ENCODE assay signal across 13 cellular contexts in genomic region chr9:115006660-115007059, GRCh38.
DNase-seq lines count a peak whose midpoint lies in the region; ATAC-seq, FAIRE-seq and TF ChIP-seq lines count a peak whose summit lies in the region.
"Had no signal": no experiment of that assay in that cellular context is flagged by ENCODE, and none has a peak within 500 bp of the region (broad histone marks: within the 10 kb centered on the region; RNA-seq: fewer than 3 reads in every experiment).

No MANE protein-coding gene starts in this region.

- peaks cover 2% of the 10 kb centered on the region for H3K27me3 Mint-ChIP-seq in activated T-helper 2 cell treated with anti-CD3 and anti-CD28 coated beads, Interferon-gamma antibody, Interleukin-2, Interleukin-4, amounts not matched to agents 10 μg/mL and 5 μg/mL and 100 μg/mL, durations not matched to agents 14 hours and 24 hours and 36 hours (ENCODE audit: low read depth)
- H3K27me3 Mint-ChIP-seq: brain had no signal

- peak; percentile 93 for FAIRE-seq in RCC 7860 (lab: Jason Lieb, UNC)

- H3K27me3 ChIP-seq in smooth muscle cell (ENCODE audit: low read depth) = no peaks in the 10 kb centered on the region
- H3K27me3 ChIP-seq: hepatocyte, upper lobe of left lung had no signal

- peaks cover 21% of the 10 kb centered on the region for H3K4me1 ChIP-seq in smooth muscle cell (ENCODE audit: low read depth)
- H3K4me1 ChIP-seq: upper lobe of left lung had no signal

- no peak for ATAC-seq in HG02623 (IDR thresholded peaks at IDR 0.05; ENCODE audit: unreplicated experiment)

- H3K27ac Mint-ChIP-seq in activated T-helper 2 cell treated with anti-CD3 and anti-CD28 coated beads, Interferon-gamma antibody, Interleukin-2, Interleukin-4, amounts not matched to agents 10 μg/mL and 5 μg/mL and 100 μg/mL, durations not matched to agents 14 hours and 24 hours and 36 hours = no peak overlapping the region
- H3K27ac Mint-ChIP-seq: B cell, brain, IgD-negative memory B cell had no signal

- no peaks in the 10 kb centered on the region for H3K36me3 ChIP-seq in smooth muscle cell (ENCODE audit: low read depth)
- H3K36me3 ChIP-seq: upper lobe of left lung had no signal

- H3K27ac ChIP-seq in smooth muscle cell (ENCODE audit: low read depth) = peak overlapping the region; percentile 93
- H3K27ac ChIP-seq: hepatocyte, upper lobe of left lung had no signal

- TF ChIP-seq CTCF in choroid plexus epithelial cell (conservative IDR thresholded peaks at IDR 0.05; ENCODE audit: low read depth, low read length) = no peak
- TF ChIP-seq CTCF in smooth muscle cell (IDR thresholded peaks at IDR 0.05; ENCODE audit: borderline replicate concordance, insufficient read depth, poor library complexity, severe bottlenecking) = no peak

- H3K9me3 ChIP-seq in smooth muscle cell (replicated peaks; ENCODE audit: low read depth) = no peaks in the 10 kb centered on the region
- H3K9me3 ChIP-seq: upper lobe of left lung had no signal

- H3K4me2 ChIP-seq in smooth muscle cell = no peak overlapping the region
- H3K4me2 ChIP-seq: hepatocyte had no signal

- H3K4me3 ChIP-seq in choroid plexus epithelial cell (ENCODE audit: low read depth, low read length) (no peak overlapping the region), smooth muscle cell (no peak overlapping the region)
- H3K4me3 ChIP-seq: hepatocyte, upper lobe of left lung had no signal

- H3K4me3 Mint-ChIP-seq in activated T-helper 2 cell treated with anti-CD3 and anti-CD28 coated beads, Interferon-gamma antibody, Interleukin-2, Interleukin-4, amounts not matched to agents 10 μg/mL and 5 μg/mL and 100 μg/mL, durations not matched to agents 14 hours and 24 hours and 36 hours (ENCODE audit: low read depth) = no peak overlapping the region
- H3K4me3 Mint-ChIP-seq: B cell, brain, IgD-negative memory B cell had no signal

- H4K20me1 ChIP-seq in smooth muscle cell (ENCODE audit: low read depth) = no peaks in the 10 kb centered on the region

- peak overlapping the region; percentile 53 for H3K9ac ChIP-seq in smooth muscle cell (ENCODE audit: low read depth)

- no peaks in the 10 kb centered on the region for H3K79me2 ChIP-seq in smooth muscle cell (ENCODE audit: low read depth)
- H3K79me2 ChIP-seq: hepatocyte had no signal

- no peaks in the 10 kb centered on the region for H3K36me3 Mint-ChIP-seq in activated T-helper 2 cell treated with anti-CD3 and anti-CD28 coated beads, Interferon-gamma antibody, Interleukin-2, Interleukin-4, amounts not matched to agents 10 μg/mL and 5 μg/mL and 100 μg/mL, durations not matched to agents 14 hours and 24 hours and 36 hours (ENCODE audit: low read depth)
- H3K36me3 Mint-ChIP-seq: brain, IgD-negative memory B cell had no signal

- DNase-seq in activated CD8-positive, alpha-beta memory T cell treated with anti-CD3 and anti-CD28 coated beads, Interleukin-2, amount 50 U/mL, for 48 hours = peak; percentile 61
- no peak for DNase-seq in activated CD8-positive, alpha-beta memory T cell treated with anti-CD3 and anti-CD28 coated beads, Interleukin-2, amount 50 U/mL, for 4 hours
- DNase-seq in RCC 7860 (ENCODE audit: low spot score) = peak; percentile 94
- peak; percentile 76 for DNase-seq in choroid plexus epithelial cell (ENCODE audit: low read depth)
- no peak for DNase-seq in smooth muscle cell (lab: John Stamatoyannopoulos, UW; ENCODE audit: unreplicated experiment)
- no peak for DNase-seq in SHP77 treated with DMSO at 0.1 percent for 48 hours (lab: John Stamatoyannopoulos, UW)
- no peak for DNase-seq in activated T-helper 2 cell treated with anti-CD3 and anti-CD28 coated beads, Interferon-gamma antibody, Interleukin-2, Interleukin-4, amounts not matched to agents 10 μg/mL and 5 μg/mL and 100 μg/mL, durations not matched to agents 14 hours and 24 hours and 36 hours (ENCODE audit: low spot score)

- intact Hi-C loops in activated T-helper 2 cell treated with anti-CD3 and anti-CD28 coated beads, Interferon-gamma antibody, Interleukin-2, Interleukin-4, amounts not matched to agents 10 μg/mL and 5 μg/mL and 100 μg/mL, durations not matched to agents 14 hours and 24 hours and 36 hours (cut with micrococcal nuclease) = loop anchor here (1.0 to 5.0 kb wide), 5 partner anchors 16 to 201 kb away; no protein-coding TSS in a partner anchor

- H3K9me3 Mint-ChIP-seq in activated T-helper 2 cell treated with anti-CD3 and anti-CD28 coated beads, Interferon-gamma antibody, Interleukin-2, Interleukin-4, amounts not matched to agents 10 μg/mL and 5 μg/mL and 100 μg/mL, durations not matched to agents 14 hours and 24 hours and 36 hours = no peaks in the 10 kb centered on the region

- H3F3A ChIP-seq in smooth muscle cell (ENCODE audit: low read depth) = peaks cover 19% of the 10 kb centered on the region

- H3K4me1 Mint-ChIP-seq in activated T-helper 2 cell treated with anti-CD3 and anti-CD28 coated beads, Interferon-gamma antibody, Interleukin-2, Interleukin-4, amounts not matched to agents 10 μg/mL and 5 μg/mL and 100 μg/mL, durations not matched to agents 14 hours and 24 hours and 36 hours (ENCODE audit: low read depth) = peaks cover 49% of the 10 kb centered on the region
- H3K4me1 Mint-ChIP-seq: B cell, IgD-negative memory B cell had no signal

- WGBS in smooth muscle cell (ENCODE audit: low lambda C conversion rate) = 56% methylated on average over 3 of the region's 3 CpGs

- H2AFZ ChIP-seq in smooth muscle cell (ENCODE audit: low read depth) = no peak overlapping the region
- H2AFZ ChIP-seq: hepatocyte had no signal

Comparison
In these comparisons a context has a peak if more than half of its experiments do, and no peak if none do; other contexts are left out.
1. DNase-seq: peak in activated CD8-positive, alpha-beta memory T cell treated with anti-CD3 and anti-CD28 coated beads, Interleukin-2, amount 50 U/mL, for 48 hours (single experiment), RCC 7860 (single experiment) and choroid plexus epithelial cell (single experiment); none in activated CD8-positive, alpha-beta memory T cell treated with anti-CD3 and anti-CD28 coated beads, Interleukin-2, amount 50 U/mL, for 4 hours (single experiment), smooth muscle cell (single experiment), SHP77 treated with DMSO at 0.1 percent for 48 hours (single experiment) and activated T-helper 2 cell treated with anti-CD3 and anti-CD28 coated beads, Interferon-gamma antibody, Interleukin-2, Interleukin-4, amounts not matched to agents 10 μg/mL and 5 μg/mL and 100 μg/mL, durations not matched to agents 14 hours and 24 hours and 36 hours (single experiment).